Comparison of ENCODE assay signal across 11 cellular contexts in the genomic region with DNA sequence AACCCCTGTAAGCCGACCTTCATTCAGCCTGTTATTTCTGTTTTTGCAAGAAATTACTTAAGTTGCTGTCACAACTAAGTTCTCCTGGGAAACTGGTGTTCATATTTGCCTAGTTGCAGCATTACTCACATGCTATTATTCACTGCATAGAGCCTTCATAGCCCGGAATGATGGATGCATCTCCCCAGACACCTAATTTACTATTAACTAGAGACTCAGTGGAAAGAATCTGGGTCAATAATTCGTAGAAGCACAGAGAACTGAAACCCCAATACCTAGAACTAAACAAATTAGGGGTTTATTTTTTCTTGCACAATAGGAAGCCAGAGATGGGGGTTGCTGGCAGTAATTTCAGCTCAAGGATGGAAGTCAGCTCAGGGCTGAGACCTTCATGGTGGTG. TPM values are rescaled to one million over a fixed set of nuclear protein-coding genes. Genes with fewer than 3 reads are reported as not detected.
DNase-seq lines count a peak whose midpoint lies in the region; ATAC-seq lines count a peak whose summit lies in the region.
"Had no signal": no experiment of that assay in that cellular context is flagged by ENCODE, and none has a peak within 500 bp of the region (broad histone marks: within the 10 kb centered on the region; RNA-seq: fewer than 3 reads in every experiment).

No MANE protein-coding gene starts in this region.

- H3K18ac ChIP-seq in neuronal stem cell (ENCODE audit: low read length), result no peak overlapping the region

- no peak overlapping the region for H3K23ac ChIP-seq in neuronal stem cell (ENCODE audit: low read depth, low read length, poor library complexity)

- no peak overlapping the region for H3K14ac ChIP-seq in neuronal stem cell (ENCODE audit: low read length)

- peak overlapping the region; percentile 19 for H2BK120ac ChIP-seq in neuronal stem cell (ENCODE audit: low read depth, low read length)

- H3K36me3 ChIP-seq in neuronal stem cell (replicated peaks in 1 of 2; ENCODE audit: control insufficient read depth in 2 of 2, insufficient read depth in 2 of 2, low read length in 2 of 2), result no peaks in the 10 kb centered on the region
- H3K36me3 ChIP-seq: ovary had no signal

- H3K9me3 ChIP-seq in neuronal stem cell (replicated peaks in 1 of 2; ENCODE audit: control insufficient read depth in 2 of 2, insufficient read depth in 1 of 2, low read depth in 1 of 2, low read length in 2 of 2), result no peaks in the 10 kb centered on the region
- H3K9me3 ChIP-seq: ovary had no signal

- no peak overlapping the region for H4K91ac ChIP-seq in neuronal stem cell (ENCODE audit: low read depth, low read length, poor library complexity)

- peaks cover 0 to 8% of the 10 kb centered on the region in 2 donors for H3K4me1 ChIP-seq in neuronal stem cell (ENCODE audit: control insufficient read depth in 2 of 2, insufficient read depth in 1 of 2, low read depth in 1 of 2, low read length in 2 of 2)

- no peak overlapping the region for H3K4me2 ChIP-seq in neuronal stem cell (ENCODE audit: insufficient read depth, low read length, poor library complexity, severe bottlenecking)

- H3K9ac ChIP-seq in neuronal stem cell (ENCODE audit: low read depth, low read length, poor library complexity), result no peak overlapping the region

- no peak overlapping the region for H4K8ac ChIP-seq in neuronal stem cell (ENCODE audit: low read depth, low read length)

- no CpG with 5 or more reads among the region's 3 CpGs for WGBS in neuronal stem cell (ENCODE audit: extremely low coverage in 2 of 2, insufficient read length in 2 of 2, insufficient replicate concordance in 1 of 2), 2 donors

- no peaks in the 10 kb centered on the region for H3K27me3 ChIP-seq in neuronal stem cell (ENCODE audit: control insufficient read depth in 3 of 3, insufficient read depth in 3 of 3, low read depth in 1 of 3, low read length in 3 of 3)
- H3K27me3 ChIP-seq: ovary had no signal

- no peak overlapping the region for H2BK5ac ChIP-seq in neuronal stem cell (ENCODE audit: low read length)

- no peak overlapping the region for H3K4me3 ChIP-seq in neuronal stem cell (ENCODE audit: low read length in 2 of 2)
- H3K4me3 ChIP-seq: ovary had no signal

- no peak overlapping the region for H3K4ac ChIP-seq in neuronal stem cell (ENCODE audit: low read length)

- H3K27ac ChIP-seq in neuronal stem cell (replicated peaks; ENCODE audit: low read length), result no peak overlapping the region
- H3K27ac ChIP-seq: ovary had no signal

- H3K79me1 ChIP-seq in neuronal stem cell (ENCODE audit: low read depth, low read length), result no peaks in the 10 kb centered on the region

- no peak overlapping the region for H2BK15ac ChIP-seq in neuronal stem cell (ENCODE audit: low read length)

- ATAC-seq in GM19025 (IDR thresholded peaks at IDR 0.05; ENCODE audit: low read depth, unreplicated experiment), result peak; percentile 88
- peak; percentile 80 for ATAC-seq in HG02571 (IDR thresholded peaks at IDR 0.05; ENCODE audit: unreplicated experiment)
- ATAC-seq in HG03432 (IDR thresholded peaks at IDR 0.05; ENCODE audit: unreplicated experiment), result peak; percentile 87

- H2BK12ac ChIP-seq in neuronal stem cell (ENCODE audit: low read length), result no peak overlapping the region

- H2AK5ac ChIP-seq in neuronal stem cell (ENCODE audit: low read depth, low read length), result no peak overlapping the region

- DNase-seq in neuronal stem cell (ENCODE audit: low spot score), result no peak
- no peak for DNase-seq in cortex of kidney (lab: John Stamatoyannopoulos, UW)
- DNase-seq in CD1c-positive myeloid dendritic cell (ENCODE audit: extremely low spot score), result no peak
- DNase-seq in activated CD4-positive, alpha-beta T cell treated with anti-CD3 and anti-CD28 coated beads, Interleukin-2, amount 50 U/mL, for 4 hours, result no peak
- no peak for DNase-seq in HuH-7.5 (ENCODE audit: low spot score)
- DNase-seq: Karpas-422, NCI-H526 treated with DMSO at 0.1 percent for 48 hours, ovary had no signal

- H2AFZ ChIP-seq in neuronal stem cell (ENCODE audit: low read length), result no peak overlapping the region

RNA-seq across cellular contexts. Expression of gene FAM170A, which starts 45.7 kb away (rescaled TPM):
- polyA plus RNA-seq in neuronal stem cell (2013, experiment 1 of 2), result not detected
- polyA plus RNA-seq in neuronal stem cell (2013, experiment 2 of 2), result not detected
- polyA plus RNA-seq: ovary had no signal
